21 cellular contexts compared by ENCODE assay signal in the genomic region with DNA sequence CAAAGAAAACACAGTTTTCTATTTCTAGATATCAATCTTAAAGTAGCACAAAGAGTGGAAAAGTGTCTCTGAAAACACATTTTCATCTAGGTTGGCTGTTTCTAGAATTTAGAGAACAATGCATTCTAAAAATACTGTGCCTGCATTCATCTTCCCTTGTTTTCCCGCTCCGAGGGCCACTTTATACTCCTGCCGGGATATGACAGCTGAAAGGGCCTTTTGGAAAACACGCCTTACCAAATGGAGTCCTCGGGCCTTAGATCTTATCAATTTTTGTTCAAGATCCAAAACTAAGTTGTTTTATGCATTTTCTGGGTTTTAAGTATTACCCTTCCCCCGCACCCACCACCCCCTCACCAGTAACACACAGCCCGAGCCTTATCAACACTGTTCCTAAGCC.
"Had no signal": no experiment of that assay in that cellular context is flagged by ENCODE, and none has a peak within 500 bp of the region (broad histone marks: within the 10 kb centered on the region; RNA-seq: fewer than 3 reads in every experiment).

No MANE protein-coding gene starts in this region.

- H3K36me3 Mint-ChIP-seq: neural progenitor cell; stimulated activated naive B cell treated with anti-CD40 and anti-IgM and Interleukin-4, amounts not matched to agents 10 μg/mL and 1 μg/mL and 100 μg/mL, for 72 hours had no signal

- H3K9ac ChIP-seq: neural progenitor cell had no signal

- H3K27me3 ChIP-seq: heart left ventricle, neural progenitor cell, pancreas, transverse colon had no signal

- H2AFZ ChIP-seq: neural progenitor cell had no signal

- ATAC-seq: esophagus mucosa; left lobe of liver; lower lobe of right lung; naive thymus-derived CD4-positive, alpha-beta T cell; pancreas; sciatic nerve; stimulated activated naive B cell treated with anti-CD40 and anti-IgM and Interleukin-4, amounts not matched to agents 10 μg/mL and 1 μg/mL and 100 μg/mL, for 72 hours; stimulated activated naive CD8-positive, alpha-beta T cell treated with anti-CD3 and anti-CD28 coated beads, Interleukin-15, amount 100 ng/mL, for 72 hours had no signal

- H3K4me3 ChIP-seq: coronary artery, heart left ventricle, lower lobe of right lung, neural progenitor cell, pancreas, thoracic aorta, transverse colon had no signal

- H3K4me2 ChIP-seq: neural progenitor cell had no signal

- H3K4me3 Mint-ChIP-seq: naive thymus-derived CD4-positive, alpha-beta T cell; neural progenitor cell; stimulated activated naive B cell treated with anti-CD40 and anti-IgM and Interleukin-4, amounts not matched to agents 10 μg/mL and 1 μg/mL and 100 μg/mL, for 72 hours; stimulated activated naive CD8-positive, alpha-beta T cell treated with anti-CD3 and anti-CD28 coated beads, Interleukin-15, amount 100 ng/mL, for 72 hours had no signal

- H3K27me3 Mint-ChIP-seq: naive thymus-derived CD4-positive, alpha-beta T cell; stimulated activated naive CD8-positive, alpha-beta T cell treated with anti-CD3 and anti-CD28 coated beads, Interleukin-15, amount 100 ng/mL, for 72 hours had no signal

- H3K9me3 ChIP-seq: lower lobe of right lung, pancreas, thoracic aorta, transverse colon had no signal

- DNase-seq: central memory CD4-positive, alpha-beta T cell; effector CD8-positive, alpha-beta T cell; hippocampal formation; kidney glomerular epithelial cell; lower lobe of right lung; mesenchymal stem cell; naive thymus-derived CD4-positive, alpha-beta T cell; nucleus accumbens; pancreas; small intestine; stimulated activated CD4-positive, alpha-beta T cell treated with anti-CD3 and anti-CD28 coated beads, Interleukin-4, amount 100 ng/mL, for 1 hour; stimulated activated naive B cell treated with anti-CD40 and anti-IgM and Interleukin-4, amounts not matched to agents 10 μg/mL and 1 μg/mL and 100 μg/mL, for 72 hours; stimulated activated naive CD8-positive, alpha-beta T cell treated with anti-CD3 and anti-CD28 coated beads, Interleukin-15, amount 100 ng/mL, for 72 hours; transverse colon had no signal

- H3K36me3 ChIP-seq: heart left ventricle, lower lobe of right lung, neural progenitor cell, pancreas, thoracic aorta, transverse colon had no signal

- H3K27ac Mint-ChIP-seq: neural progenitor cell; stimulated activated naive B cell treated with anti-CD40 and anti-IgM and Interleukin-4, amounts not matched to agents 10 μg/mL and 1 μg/mL and 100 μg/mL, for 72 hours; stimulated activated naive CD8-positive, alpha-beta T cell treated with anti-CD3 and anti-CD28 coated beads, Interleukin-15, amount 100 ng/mL, for 72 hours had no signal

- H3K4me1 ChIP-seq: lower lobe of right lung, pancreas, transverse colon had no signal

- H3K4me1 Mint-ChIP-seq: stimulated activated naive B cell treated with anti-CD40 and anti-IgM and Interleukin-4, amounts not matched to agents 10 μg/mL and 1 μg/mL and 100 μg/mL, for 72 hours had no signal

- H3K27ac ChIP-seq: coronary artery, lower lobe of right lung, neural progenitor cell, pancreas, thoracic aorta, transverse colon had no signal
